Comparison of ENCODE assay signal across 25 cellular contexts in the genomic region with DNA sequence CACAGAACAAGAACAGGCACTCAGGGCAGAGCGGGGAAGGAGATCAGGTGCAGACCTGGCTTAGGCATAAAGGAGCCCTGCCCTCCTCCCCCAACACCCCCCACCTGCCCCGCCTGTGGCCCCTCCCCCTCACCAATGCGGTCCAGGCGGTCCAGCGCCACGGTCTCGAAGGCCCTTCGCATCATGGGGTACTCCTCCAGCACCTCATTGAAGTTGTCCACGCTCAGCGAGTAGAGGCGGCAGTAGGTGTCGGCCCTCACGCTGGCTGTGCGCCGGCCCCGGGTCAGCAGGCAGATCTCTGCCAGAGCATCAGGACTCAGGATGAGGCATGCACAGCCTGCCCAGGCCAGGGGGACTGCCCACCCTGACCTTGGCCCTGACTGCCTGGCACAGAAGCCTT. TPM values are rescaled to one million over a fixed set of nuclear protein-coding genes. Genes with fewer than 3 reads are reported as not detected.
DNase-seq lines count a peak whose midpoint lies in the region; ATAC-seq and TF ChIP-seq lines count a peak whose summit lies in the region.
"Had no signal": no experiment of that assay in that cellular context is flagged by ENCODE, and none has a peak within 500 bp of the region (broad histone marks: within the 10 kb centered on the region; RNA-seq: fewer than 3 reads in every experiment).

No MANE protein-coding gene starts in this region.

- H3K4me3 Mint-ChIP-seq in natural killer cell treated with Interleukin-12 subunit alpha and Interleukin-12 subunit beta and Interleukin-15 and Interleukin-18, amount 100 ng/mL, for 72 hours = no peak overlapping the region
- H3K4me3 Mint-ChIP-seq: CD4-positive, alpha-beta T cell had no signal

- no peak for ATAC-seq in natural killer cell treated with Interleukin-12 subunit alpha and Interleukin-12 subunit beta and Interleukin-15 and Interleukin-18, amount 100 ng/mL, for 72 hours

- DNase-seq in activated effector memory CD4-positive, alpha-beta T cell treated with anti-CD3 and anti-CD28 coated beads, Interleukin-2, amount 50 U/mL, for 16 hours = peak; percentile 58
- no peak for DNase-seq in activated effector memory CD4-positive, alpha-beta T cell treated with Interleukin-2 at 50 U/mL for 16 hours
- DNase-seq in islet precursor cell = peak; percentile 45
- peak; percentile 54 for DNase-seq in sigmoid colon
- DNase-seq in A172 (ENCODE audit: low spot score) = no peak
- DNase-seq in natural killer cell treated with Interleukin-12 subunit alpha and Interleukin-12 subunit beta and Interleukin-15 and Interleukin-18, amount 100 ng/mL, for 72 hours (ENCODE audit: low spot score) = no peak
- no peak for DNase-seq in SW 1271 (lab: John Stamatoyannopoulos, UW)
- DNase-seq: ACHN; CD4-positive, alpha-beta T cell; COR-L47; DMS53; KBM-7; NCI-H1105 treated with DMSO at 0.1 percent for 48 hours; NCI-H2029; NCI-H526 treated with DMSO at 0.1 percent for 48 hours; RPMI8226; SIG-M5 had no signal

- H3K27ac Mint-ChIP-seq in natural killer cell treated with Interleukin-12 subunit alpha and Interleukin-12 subunit beta and Interleukin-15 and Interleukin-18, amount 100 ng/mL, for 72 hours = no peak overlapping the region
- H3K27ac Mint-ChIP-seq: CD4-positive, alpha-beta T cell had no signal

- H3K9me3 ChIP-seq in BLaER1 (no peaks in the 10 kb centered on the region), sigmoid colon (no peaks in the 10 kb centered on the region)

- H3K4me3 ChIP-seq in BLaER1 = no peak overlapping the region
- no peak overlapping the region for H3K4me3 ChIP-seq in sigmoid colon
- H3K4me3 ChIP-seq: SK-N-MC had no signal

- peaks cover 5 to 12% of the 10 kb centered on the region in 2 donors for H3K4me1 Mint-ChIP-seq in natural killer cell treated with Interleukin-12 subunit alpha and Interleukin-12 subunit beta and Interleukin-15 and Interleukin-18, amount 100 ng/mL, for 72 hours (ENCODE audit: low read depth in 2 of 2)

- 95 to 96% methylated on average over 16 of the region's 16 CpGs for WGBS in sigmoid colon, 2 donors

- no peak overlapping the region for H3K9ac ChIP-seq in BLaER1

- peaks cover 0 to 15% of the 10 kb centered on the region in 2 donors for H3K27me3 Mint-ChIP-seq in natural killer cell treated with Interleukin-12 subunit alpha and Interleukin-12 subunit beta and Interleukin-15 and Interleukin-18, amount 100 ng/mL, for 72 hours

- no peak for TF ChIP-seq EP300 in sigmoid colon (IDR thresholded peaks at IDR 0.05)

- no peak for TF ChIP-seq POLR2A in sigmoid colon (IDR thresholded peaks at IDR 0.05)

- H3K4me2 ChIP-seq in BLaER1 = peak overlapping the region; percentile 94; the same call in 1 of the 2 replicates

- H3K27ac ChIP-seq in BLaER1 (peak overlapping the region; percentile 68; the same call in 1 of the 2 replicates), sigmoid colon (no peak overlapping the region)
- H3K27ac ChIP-seq: 22Rv1, SK-N-MC had no signal

- H3K4me1 ChIP-seq in BLaER1 (peaks cover 97% of the 10 kb centered on the region), sigmoid colon (no peaks in the 10 kb centered on the region)

- H3K27me3 ChIP-seq in BLaER1 (no peaks in the 10 kb centered on the region), sigmoid colon (peaks cover 0 to 48% (median 4%) of the 10 kb centered on the region in 3 donors)

- intact Hi-C loops in sigmoid colon (cut with DNase I) = no loop called here

- no peak for TF ChIP-seq CTCF in sigmoid colon (IDR thresholded peaks at IDR 0.05)

- H3K9me3 Mint-ChIP-seq in natural killer cell treated with Interleukin-12 subunit alpha and Interleukin-12 subunit beta and Interleukin-15 and Interleukin-18, amount 100 ng/mL, for 72 hours = no peaks in the 10 kb centered on the region
- H3K9me3 Mint-ChIP-seq: CD4-positive, alpha-beta T cell had no signal

- no peaks in the 10 kb centered on the region for H3K36me3 Mint-ChIP-seq in natural killer cell treated with Interleukin-12 subunit alpha and Interleukin-12 subunit beta and Interleukin-15 and Interleukin-18, amount 100 ng/mL, for 72 hours

- no peaks in the 10 kb centered on the region for H4K20me1 ChIP-seq in BLaER1

- H3K36me3 ChIP-seq in BLaER1 (no peaks in the 10 kb centered on the region), sigmoid colon (no peaks in the 10 kb centered on the region)

RNA-seq across cellular contexts. Expression of a gene that starts 44.8 kb away (rescaled TPM):
- total RNA-seq in sigmoid colon = not detected
- polyA plus RNA-seq in sigmoid colon = under 1 TPM in 2 of 3 donors, not detected in 1; under 0.01 to 0.04 TPM
- 0.28 and 0.60 TPM in 2 replicates for total RNA-seq in A172 (2014; rRNA removed; shearing (Covaris generic))
- total RNA-seq in natural killer cell treated with Interleukin-12 subunit alpha and Interleukin-12 subunit beta and Interleukin-15 and Interleukin-18, amount 100 ng/mL, for 72 hours = not detected
- total RNA-seq: CD4-positive, alpha-beta T cell; HT1080; LHCN-M2; MCF 10A; NCI-H460 had no signal
- polyA plus RNA-seq: BJ had no signal

Comparison
In these comparisons a context has a peak if more than half of its experiments do, and no peak if none do; other contexts are left out.
1. DNase-seq: peak in activated effector memory CD4-positive, alpha-beta T cell treated with anti-CD3 and anti-CD28 coated beads, Interleukin-2, amount 50 U/mL, for 16 hours (single experiment), islet precursor cell (single experiment) and sigmoid colon (single experiment); none in activated effector memory CD4-positive, alpha-beta T cell treated with Interleukin-2 at 50 U/mL for 16 hours (single experiment), A172 (single experiment), natural killer cell treated with Interleukin-12 subunit alpha and Interleukin-12 subunit beta and Interleukin-15 and Interleukin-18, amount 100 ng/mL, for 72 hours (single experiment) and SW 1271 (0 of 2).